Comparison of ENCODE assay signal across 21 cellular contexts in genomic region chr17:82985436-82985820, GRCh38.
DNase-seq lines count a peak whose midpoint lies in the region; ATAC-seq and TF ChIP-seq lines count a peak whose summit lies in the region.
"Had no signal": no experiment of that assay in that cellular context is flagged by ENCODE, and none has a peak within 500 bp of the region (broad histone marks: within the 10 kb centered on the region; RNA-seq: fewer than 3 reads in every experiment).

No MANE protein-coding gene starts in this region.

- peaks cover 30% of the 10 kb centered on the region for H3K4me1 Mint-ChIP-seq in activated T-cell treated with anti-CD3 and anti-CD28 coated beads, Interleukin-2, amount 50 U/mL, for 24 hours (ENCODE audit: low read depth)
- H3K4me1 Mint-ChIP-seq in osteocyte (ENCODE audit: unreplicated experiment) = peaks cover 17% of the 10 kb centered on the region
- H3K4me1 Mint-ChIP-seq in activated CD8-positive, alpha-beta memory T cell treated with anti-CD3 and anti-CD28 coated beads, Interleukin-2, amount 10 ng/mL, durations not matched to agents 7 days and 5 days = peaks cover 32% of the 10 kb centered on the region

- H3K27me3 Mint-ChIP-seq in activated T-cell treated with anti-CD3 and anti-CD28 coated beads, Interleukin-2, amount 50 U/mL, for 24 hours = no peaks in the 10 kb centered on the region
- H3K27me3 Mint-ChIP-seq in osteocyte (ENCODE audit: unreplicated experiment) = no peaks in the 10 kb centered on the region
- peaks cover 5% of the 10 kb centered on the region for H3K27me3 Mint-ChIP-seq in activated CD8-positive, alpha-beta memory T cell treated with anti-CD3 and anti-CD28 coated beads, Interleukin-2, amount 10 ng/mL, durations not matched to agents 7 days and 5 days

- CTCF ChIA-PET in activated CD8-positive, alpha-beta memory T cell treated with anti-CD3 and anti-CD28 coated beads, Interleukin-2, amount 10 ng/mL, durations not matched to agents 7 days and 5 days (lab: Charles Lee) = interaction anchor here (1.0 to 1.9 kb wide), 3 partner anchors 10 to 203 kb away, joined by 3 to 5 read pairs (median 4); no protein-coding TSS in a partner anchor

- peak overlapping the region; percentile 41 for H3K4me3 Mint-ChIP-seq in activated T-cell treated with anti-CD3 and anti-CD28 coated beads, Interleukin-2, amount 50 U/mL, for 24 hours
- no peak overlapping the region for H3K4me3 Mint-ChIP-seq in osteocyte (ENCODE audit: unreplicated experiment)
- no peak overlapping the region for H3K4me3 Mint-ChIP-seq in activated CD8-positive, alpha-beta memory T cell treated with anti-CD3 and anti-CD28 coated beads, Interleukin-2, amount 10 ng/mL, durations not matched to agents 7 days and 5 days

- H3K27ac Mint-ChIP-seq in activated T-cell treated with anti-CD3 and anti-CD28 coated beads, Interleukin-2, amount 50 U/mL, for 24 hours = no peak overlapping the region
- H3K27ac Mint-ChIP-seq in osteocyte (ENCODE audit: unreplicated experiment) = peak overlapping the region; percentile 50
- H3K27ac Mint-ChIP-seq in activated CD8-positive, alpha-beta memory T cell treated with anti-CD3 and anti-CD28 coated beads, Interleukin-2, amount 10 ng/mL, durations not matched to agents 7 days and 5 days = no peak overlapping the region

- no peak for ATAC-seq in activated CD8-positive, alpha-beta memory T cell treated with anti-CD3 and anti-CD28 coated beads, Interleukin-2, amount 10 ng/mL, durations not matched to agents 7 days and 5 days
- ATAC-seq in HG02885 (IDR thresholded peaks at IDR 0.05; ENCODE audit: poor library complexity, unreplicated experiment) = no peak
- ATAC-seq: K562, left lobe of liver had no signal

- peak overlapping the region; percentile 71 for H3K27ac ChIP-seq in KOPT-K1 (ENCODE audit: low read depth, low read length, poor library complexity, severe bottlenecking)
- H3K27ac ChIP-seq: HL-60, PC-9, prostate gland, SK-N-MC, VCaP had no signal

- H3K9me3 ChIP-seq in KOPT-K1 (ENCODE audit: insufficient read depth, low read length, poor library complexity, severe bottlenecking) = peaks cover 11% of the 10 kb centered on the region
- H3K9me3 ChIP-seq: prostate gland, spleen had no signal

- no peaks in the 10 kb centered on the region for H3K9me3 Mint-ChIP-seq in activated T-cell treated with anti-CD3 and anti-CD28 coated beads, Interleukin-2, amount 50 U/mL, for 24 hours
- no peaks in the 10 kb centered on the region for H3K9me3 Mint-ChIP-seq in osteocyte (ENCODE audit: unreplicated experiment)
- no peaks in the 10 kb centered on the region for H3K9me3 Mint-ChIP-seq in activated CD8-positive, alpha-beta memory T cell treated with anti-CD3 and anti-CD28 coated beads, Interleukin-2, amount 10 ng/mL, durations not matched to agents 7 days and 5 days (ENCODE audit: low read depth)
- H3K9me3 Mint-ChIP-seq: activated naive CD4-positive, alpha-beta T cell treated with anti-CD3 and anti-CD28 coated beads, Interleukin-2, amount 50 U/mL, for 72 hours had no signal

- H3K36me3 ChIP-seq in KOPT-K1 (ENCODE audit: insufficient read depth, low read length) = no peaks in the 10 kb centered on the region
- H3K36me3 ChIP-seq: cardiac muscle cell, prostate gland, spleen had no signal

- H3K36me3 Mint-ChIP-seq in activated T-cell treated with anti-CD3 and anti-CD28 coated beads, Interleukin-2, amount 50 U/mL, for 24 hours (ENCODE audit: low read depth) = peaks cover 12% of the 10 kb centered on the region
- no peaks in the 10 kb centered on the region for H3K36me3 Mint-ChIP-seq in osteocyte (ENCODE audit: unreplicated experiment)
- peaks cover 34% of the 10 kb centered on the region for H3K36me3 Mint-ChIP-seq in activated CD8-positive, alpha-beta memory T cell treated with anti-CD3 and anti-CD28 coated beads, Interleukin-2, amount 10 ng/mL, durations not matched to agents 7 days and 5 days

- no peak for DNase-seq in activated T-cell treated with anti-CD3 and anti-CD28 coated beads, Interleukin-2, amount 50 U/mL, for 24 hours
- no peak for DNase-seq in activated T-cell treated with anti-CD3 and anti-CD28 coated beads, Interleukin-2, amount 50 U/mL, for 1 hour
- DNase-seq in ecto neural progenitor cell (ENCODE audit: low spot score) (peak; percentile 48), osteocyte (ENCODE audit: extremely low spot score, unreplicated experiment) (no peak), Ammon's horn (ENCODE audit: low spot score) (no peak)
- no peak for DNase-seq in activated CD8-positive, alpha-beta memory T cell treated with anti-CD3 and anti-CD28 coated beads, Interleukin-2, amount 10 ng/mL, durations not matched to agents 7 days and 5 days
- DNase-seq: NCI-H1092, NCI-H2107, NCI-H526 treated with DMSO at 0.1 percent for 48 hours, PC-9 had no signal

- no peak for TF ChIP-seq CTCF in osteocyte (IDR thresholded peaks at IDR 0.05)
